ENCODE assay signal across 1 cellular context in the genomic region with DNA sequence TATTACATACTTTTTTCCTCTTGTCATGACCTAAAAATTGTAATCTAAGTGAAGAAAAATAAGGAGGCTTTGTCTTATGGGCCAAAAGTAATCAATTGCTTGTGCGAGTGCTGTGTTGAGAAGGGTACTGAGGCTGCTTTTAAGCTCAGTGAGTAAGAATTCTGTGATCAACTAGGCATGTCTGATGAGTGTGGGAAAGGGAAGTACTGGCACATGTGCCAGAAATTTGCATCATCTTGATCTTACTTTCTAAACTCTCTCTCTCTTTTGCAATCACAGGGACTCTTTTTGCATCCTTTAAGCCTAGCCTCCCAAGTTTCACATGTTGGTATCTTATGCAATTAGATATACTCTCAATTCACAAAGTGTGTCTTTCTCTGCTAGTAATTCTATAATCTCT.
TF ChIP-seq lines count a peak whose summit lies in the region.

No MANE protein-coding gene starts in this region.

TF ChIP-seq in GM23338, 12 proteins besides CTCF, POLR2A, EP300 and RAD21 (continued from another document):
- TF ChIP-seq NANOG (IDR thresholded peaks at IDR 0.05; ENCODE audit: borderline replicate concordance) (no peak), POLR2AphosphoS5 (IDR thresholded peaks at IDR 0.05; ENCODE audit: low read depth) (no peak), JUNB (IDR thresholded peaks at IDR 0.05; ENCODE audit: unreplicated experiment) (no peak), ZNF114 (CRISPR knock-in tag; IDR thresholded peaks at IDR 0.05) (no peak)
